In genomic region chr9:87517732-87518131, GRCh38 we compare ENCODE assay signal across 19 cellular contexts.
"Had no signal": no experiment of that assay in that cellular context is flagged by ENCODE, and none has a peak within 500 bp of the region (broad histone marks: within the 10 kb centered on the region; RNA-seq: fewer than 3 reads in every experiment).

No MANE protein-coding gene starts in this region.

- H3K27ac Mint-ChIP-seq: activated T-cell treated with anti-CD3 and anti-CD28 coated beads, Interleukin-2, amount 50 U/mL, for 72 hours; nephron progenitor cell; stimulated activated effector memory CD8-positive, alpha-beta T cell treated with anti-CD3 and anti-CD28 coated beads, Interleukin-12 subunit alpha, Interleukin-12 subunit beta, amount 100 ng/mL, for 72 hours had no signal

- H3K4me3 ChIP-seq: left lung, sigmoid colon had no signal

- H3K36me3 Mint-ChIP-seq: stimulated activated effector memory CD8-positive, alpha-beta T cell treated with anti-CD3 and anti-CD28 coated beads, Interleukin-12 subunit alpha, Interleukin-12 subunit beta, amount 100 ng/mL, for 72 hours had no signal

- H3K4me3 Mint-ChIP-seq: activated T-cell treated with anti-CD3 and anti-CD28 coated beads, Interleukin-2, amount 50 U/mL, for 72 hours; mesothelial cell of epicardium; nephron progenitor cell; stimulated activated effector memory CD8-positive, alpha-beta T cell treated with anti-CD3 and anti-CD28 coated beads, Interleukin-12 subunit alpha, Interleukin-12 subunit beta, amount 100 ng/mL, for 72 hours had no signal

- H3K9me3 Mint-ChIP-seq: mesothelial cell of epicardium; nephron progenitor cell; stimulated activated effector memory CD8-positive, alpha-beta T cell treated with anti-CD3 and anti-CD28 coated beads, Interleukin-12 subunit alpha, Interleukin-12 subunit beta, amount 100 ng/mL, for 72 hours had no signal

- DNase-seq: activated CD4-positive, alpha-beta T cell treated with anti-CD3 and anti-CD28 coated beads for 1 hour; activated effector memory CD4-positive, alpha-beta T cell treated with anti-CD3 and anti-CD28 coated beads, Interleukin-2, amount 50 U/mL, for 16 hours; activated naive CD4-positive, alpha-beta T cell treated with anti-CD3 and anti-CD28 coated beads, Interleukin-2, amount 50 U/mL, for 16 hours; activated T-cell treated with anti-CD3 and anti-CD28 coated beads, Interleukin-2, amount 50 U/mL, for 72 hours; aorta; brain microvascular endothelial cell; central memory CD4-positive, alpha-beta T cell; foreskin melanocyte; head of caudate nucleus; kidney; left lung; nephron progenitor cell; nucleus accumbens; sigmoid colon; stimulated activated CD4-positive, alpha-beta T cell treated with anti-CD3 and anti-CD28 coated beads, Interleukin-4, amount 100 ng/mL, for 24 hours; WERI-Rb-1 had no signal

- ATAC-seq: activated T-cell treated with anti-CD3 and anti-CD28 coated beads, Interleukin-2, amount 50 U/mL, for 72 hours; left lung; stimulated activated effector memory CD8-positive, alpha-beta T cell treated with anti-CD3 and anti-CD28 coated beads, Interleukin-12 subunit alpha, Interleukin-12 subunit beta, amount 100 ng/mL, for 72 hours had no signal

- H3K4me1 Mint-ChIP-seq: stimulated activated effector memory CD8-positive, alpha-beta T cell treated with anti-CD3 and anti-CD28 coated beads, Interleukin-12 subunit alpha, Interleukin-12 subunit beta, amount 100 ng/mL, for 72 hours had no signal

- FAIRE-seq: colon, kidney had no signal
